26 cellular contexts compared by ENCODE assay signal in genomic region chr2:71661782-71662181, GRCh38.
"Had no signal": no experiment of that assay in that cellular context is flagged by ENCODE, and none has a peak within 500 bp of the region (broad histone marks: within the 10 kb centered on the region; RNA-seq: fewer than 3 reads in every experiment).

No MANE protein-coding gene starts in this region.

- H3K27me3 Mint-ChIP-seq: progenitor cell of endocrine pancreas; stimulated activated naive CD8-positive, alpha-beta T cell treated with anti-CD3 and anti-CD28 coated beads, Interleukin-15, amount 100 ng/mL, for 72 hours had no signal

- ATAC-seq: left lobe of liver; naive thymus-derived CD8-positive, alpha-beta T cell; right lobe of liver; stimulated activated naive CD8-positive, alpha-beta T cell treated with anti-CD3 and anti-CD28 coated beads, Interleukin-15, amount 100 ng/mL, for 72 hours had no signal

- H3K9me3 ChIP-seq: thyroid gland had no signal

- H3K27ac Mint-ChIP-seq: naive thymus-derived CD8-positive, alpha-beta T cell; progenitor cell of endocrine pancreas; stimulated activated naive CD8-positive, alpha-beta T cell treated with anti-CD3 and anti-CD28 coated beads, Interleukin-15, amount 100 ng/mL, for 72 hours had no signal

- H3K4me1 ChIP-seq: esophagus squamous epithelium, parathyroid adenoma, right lobe of liver, suprapubic skin, thyroid gland, upper lobe of left lung had no signal

- H3K36me3 ChIP-seq: esophagus squamous epithelium, suprapubic skin, thyroid gland had no signal

- H3K4me3 ChIP-seq: dorsolateral prefrontal cortex, esophagus squamous epithelium, heart right ventricle, right lobe of liver, suprapubic skin, thyroid gland, upper lobe of left lung had no signal

- H3K27me3 ChIP-seq: dorsolateral prefrontal cortex, esophagus squamous epithelium, heart right ventricle, right lobe of liver, suprapubic skin, thyroid gland, upper lobe of left lung had no signal

- H3K4me1 Mint-ChIP-seq: naive thymus-derived CD8-positive, alpha-beta T cell; stimulated activated naive CD8-positive, alpha-beta T cell treated with anti-CD3 and anti-CD28 coated beads, Interleukin-15, amount 100 ng/mL, for 72 hours had no signal

- H3K27ac ChIP-seq: dorsolateral prefrontal cortex, esophagus squamous epithelium, heart right ventricle, parathyroid adenoma, right lobe of liver, suprapubic skin, thyroid gland, upper lobe of left lung had no signal

- H3K4me3 Mint-ChIP-seq: naive thymus-derived CD8-positive, alpha-beta T cell; nephron progenitor cell; stimulated activated naive CD8-positive, alpha-beta T cell treated with anti-CD3 and anti-CD28 coated beads, Interleukin-15, amount 100 ng/mL, for 72 hours had no signal

- DNase-seq: caudate nucleus; cerebellar nuclear complex; dorsolateral prefrontal cortex; effector CD8-positive, alpha-beta T cell; erythroblast; esophagus squamous epithelium; foreskin melanocyte; glutamatergic neuron; heart right ventricle; hypothalamus; nephron progenitor cell; right lobe of liver; small intestine; stimulated activated CD4-positive, alpha-beta T cell treated with anti-CD3 and anti-CD28 coated beads, Interleukin-12 subunit alpha, Interleukin-12 subunit beta, amount 100 ng/mL, for 4 hours; stimulated activated CD4-positive, alpha-beta T cell treated with anti-CD3 and anti-CD28 coated beads, Interleukin-1b, Interleukin-23, amount 100 ng/mL, for 48 hours; stimulated activated CD4-positive, alpha-beta T cell treated with anti-CD3 and anti-CD28 coated beads, Interleukin-4, amount 100 ng/mL, for 1 hour; stimulated activated CD8-positive, alpha-beta memory T cell treated with anti-CD3 and anti-CD28 coated beads, Interleukin-4, amount 100 ng/mL, for 48 hours; stimulated activated naive CD4-positive, alpha-beta T cell; stimulated activated naive CD8-positive, alpha-beta T cell treated with anti-CD3 and anti-CD28 coated beads, Interleukin-15, amount 100 ng/mL, for 72 hours; thyroid gland; upper lobe of left lung had no signal
